Comparison of ENCODE assay signal across 22 cellular contexts in genomic region chr12:29656762-29657538, GRCh38.
"Had no signal": no experiment of that assay in that cellular context is flagged by ENCODE, and none has a peak within 500 bp of the region (broad histone marks: within the 10 kb centered on the region; RNA-seq: fewer than 3 reads in every experiment).

No MANE protein-coding gene starts in this region.

- H3K4me3 ChIP-seq: coronary artery, lower lobe of right lung, pancreas, prostate gland, sigmoid colon, stomach, thoracic aorta, transverse colon had no signal

- H3K27me3 ChIP-seq: foreskin keratinocyte, pancreas, sigmoid colon, stomach, transverse colon had no signal

- H3K27ac ChIP-seq: coronary artery, foreskin keratinocyte, lower lobe of right lung, pancreas, prostate gland, sigmoid colon, stomach, thoracic aorta, transverse colon had no signal

- H3K9me3 ChIP-seq: lower lobe of right lung, pancreas, prostate gland, sigmoid colon, stomach, thoracic aorta, transverse colon had no signal

- DNase-seq: central memory CD4-positive, alpha-beta T cell; effector CD8-positive, alpha-beta T cell; foreskin keratinocyte; head of caudate nucleus; islet precursor cell; lower lobe of right lung; midbrain; naive B cell; occipital lobe; pancreas; retina; sigmoid colon; small intestine; stimulated activated CD4-positive, alpha-beta T cell treated with anti-CD3 and anti-CD28 coated beads, Interleukin-12 subunit alpha, Interleukin-12 subunit beta, amount 100 ng/mL, for 4 hours; stimulated activated naive CD4-positive, alpha-beta T cell; stomach; substantia nigra; transverse colon had no signal

- H3K4me1 ChIP-seq: foreskin keratinocyte, lower lobe of right lung, pancreas, prostate gland, stomach, transverse colon had no signal

- FAIRE-seq: pancreas, small intestine had no signal

- ATAC-seq: foreskin keratinocyte, left lobe of liver, lower lobe of right lung, pancreas had no signal

- H3K36me3 ChIP-seq: lower lobe of right lung, pancreas, prostate gland, stomach, thoracic aorta, transverse colon had no signal
